10 cellular contexts compared by ENCODE assay signal in genomic region chr19:3762130-3762473, GRCh38. TPM values are rescaled to one million over a fixed set of nuclear protein-coding genes. Genes with fewer than 3 reads are reported as not detected.
DNase-seq lines count a peak whose midpoint lies in the region; ATAC-seq and TF ChIP-seq lines count a peak whose summit lies in the region.
"Had no signal": no experiment of that assay in that cellular context is flagged by ENCODE, and none has a peak within 500 bp of the region (broad histone marks: within the 10 kb centered on the region; RNA-seq: fewer than 3 reads in every experiment).

No MANE protein-coding gene starts in this region.

- peaks cover 6 to 14% of the 10 kb centered on the region in 2 experiments; a peak in 2 of 4 replicates for H3K4me1 ChIP-seq in HCT116 (ENCODE audit: control insufficient read depth in 1 of 2, insufficient read depth in 2 of 2, low read length in 2 of 2)
- peaks cover 12 to 29% (median 23%) of the 10 kb centered on the region in 3 donors for H3K4me1 ChIP-seq in skeletal muscle tissue (ENCODE audit: control insufficient read depth in 3 of 3, insufficient read depth in 3 of 3, low read length in 3 of 3)

- H4K20me1 ChIP-seq in HCT116 (ENCODE audit: insufficient read depth): no peaks in the 10 kb centered on the region

- TF ChIP-seq CTCF in HCT116 (IDR thresholded peaks at IDR 0.05 in 2 of 3, conservative IDR thresholded peaks at IDR 0.05 in 1 of 3; ENCODE audit: borderline replicate concordance in 1 of 3, insufficient read depth in 1 of 3, low read depth in 2 of 3, low read length in 2 of 3) (no peak), WI38 (IDR thresholded peaks at IDR 0.05; ENCODE audit: low read depth, low read length) (no peak), glutamatergic neuron (IDR thresholded peaks at IDR 0.05; ENCODE audit: partially characterized antibody, unreplicated experiment) (no peak)

- H3K4me1 Mint-ChIP-seq in glutamatergic neuron (ENCODE audit: low read depth, unreplicated experiment): no peaks in the 10 kb centered on the region

- CTCF ChIA-PET in HCT116 (lab: Charles Lee): interaction anchor here (0.6 to 2.4 kb wide), 13 partner anchors 15 to 446 kb away, joined by 3 to 20 read pairs (median 4); no protein-coding TSS in a partner anchor

- H3K79me2 ChIP-seq in HCT116 (ENCODE audit: insufficient read depth, low read length): peaks cover 32% of the 10 kb centered on the region

- H3K27ac ChIP-seq in HCT116 (ENCODE audit: low read depth, low read length) (peak overlapping the region; percentile 93), skeletal muscle tissue (ENCODE audit: low read depth, low read length) (peak overlapping the region; percentile 99)

- intact Hi-C loops in HCT116 (cut with micrococcal nuclease): loop anchor here (1.0 to 5.0 kb wide), 2 partner anchors 34 to 60 kb away; no protein-coding TSS in a partner anchor

- RAD21 ChIA-PET in HCT116 (lab: Charles Lee; ENCODE audit: low non-redundant PET in 1 of 2, low total read pairs in 2 of 2, uncharacterized antibody in 2 of 2, unreplicated experiment in 2 of 2): interaction anchor here in 1 of 2 experiments (1.0 kb wide), 1 partner anchor 86 kb away, joined by 3 read pairs; no protein-coding TSS in a partner anchor

- no peak for TF ChIP-seq RAD21 in HCT116 (IDR thresholded peaks at IDR 0.05; ENCODE audit: low read depth)

- no peak for ATAC-seq in HCT116
- no peak for ATAC-seq in GM19455 (IDR thresholded peaks at IDR 0.05; ENCODE audit: unreplicated experiment)

- no peaks in the 10 kb centered on the region for H3K36me3 Mint-ChIP-seq in glutamatergic neuron (ENCODE audit: unreplicated experiment)

- H3K9me3 Mint-ChIP-seq in glutamatergic neuron (ENCODE audit: unreplicated experiment): peaks cover 15% of the 10 kb centered on the region

- POLR2A ChIA-PET in HCT116 (lab: Charles Lee): interaction anchor here (0.8 to 2.2 kb wide), 13 partner anchors 9 to 486 kb away, joined by 3 to 10 read pairs (median 5); partner anchors contain the start of genes EEF2 and TJP3

- peak overlapping the region; percentile 62 for H2AFZ ChIP-seq in HCT116 (ENCODE audit: low read depth, low read length, poor library complexity, severe bottlenecking)

- no peaks in the 10 kb centered on the region for H3K9me2 ChIP-seq in HCT116 (ENCODE audit: insufficient read depth)

- H3K9me3 ChIP-seq in HCT116 (ENCODE audit: control insufficient read depth in 1 of 2, insufficient read depth in 1 of 2, low read depth in 1 of 2, low read length in 2 of 2): no peaks in the 10 kb centered on the region
- H3K9me3 ChIP-seq in skeletal muscle tissue (ENCODE audit: control insufficient read depth in 3 of 3, low read length in 3 of 3): no peaks in the 10 kb centered on the region

- H3K27me3 Mint-ChIP-seq in glutamatergic neuron (ENCODE audit: unreplicated experiment): peaks cover 9% of the 10 kb centered on the region

- H3K4me3 ChIP-seq in HCT116 (replicated peaks in 1 of 2; ENCODE audit: low read depth in 1 of 2, low read length in 2 of 2) (peak overlapping the region; percentile 77 to 99), WI38 (ENCODE audit: low read depth, low read length) (peak overlapping the region; percentile 91), skeletal muscle tissue (ENCODE audit: low read length in 3 of 3) (peak overlapping the region; percentile 96 to 98 (median 97))

- H3K4me3 Mint-ChIP-seq in glutamatergic neuron (ENCODE audit: unreplicated experiment): peak overlapping the region; percentile 99

- peaks cover 2 to 14% of the 10 kb centered on the region in 2 experiments; a peak in 2 of 4 replicates for H3K36me3 ChIP-seq in HCT116 (ENCODE audit: control insufficient read depth in 1 of 2, insufficient read depth in 2 of 2, low read length in 2 of 2)
- peaks cover 12 to 30% (median 23%) of the 10 kb centered on the region in 3 donors for H3K36me3 ChIP-seq in skeletal muscle tissue (ENCODE audit: control insufficient read depth in 3 of 3, insufficient read depth in 3 of 3, low read length in 3 of 3)

- H3K9ac ChIP-seq in HCT116 (ENCODE audit: low read length) (peak overlapping the region; percentile 85), skeletal muscle tissue (ENCODE audit: low read depth in 1 of 3, low read length in 3 of 3) (peak overlapping the region in 2 of 3 donors; percentile 97 to 99)

- H3K27me3 ChIP-seq in HCT116 (ENCODE audit: insufficient read depth, low read length) (no peaks in the 10 kb centered on the region), skeletal muscle tissue (ENCODE audit: control insufficient read depth in 3 of 3, insufficient read depth in 3 of 3, low read length in 3 of 3) (no peaks in the 10 kb centered on the region)

- no TSS peak for BruUV-seq in HCT116 (replicated peaks; lab: Mats Ljungman, UMichigan)

- peak overlapping the region; percentile 88 for H3K27ac Mint-ChIP-seq in glutamatergic neuron (ENCODE audit: unreplicated experiment)

- no peak for TF ChIP-seq POLR2A in HCT116 (IDR thresholded peaks at IDR 0.05; ENCODE audit: borderline replicate concordance, extremely low read depth, insufficient read depth, insufficient read length)

- no peak for DNase-seq in HCT116 (ENCODE audit: low read depth, low spot score)
- no peak for DNase-seq in glutamatergic neuron
- no peak for DNase-seq in amniotic stem cell (lab: John Stamatoyannopoulos, UW)
- no peak for DNase-seq in HK-2 (ENCODE audit: unreplicated experiment)
- no peak for DNase-seq in GM19240 (ENCODE audit: insufficient read length, low spot score)

- H3K4me2 ChIP-seq in HCT116 (ENCODE audit: low read length): peak overlapping the region; percentile 86

TF ChIP-seq in HCT116, 20 proteins besides CTCF, POLR2A, EP300 and RAD21:
- TF ChIP-seq SP1 (IDR thresholded peaks at IDR 0.05; ENCODE audit: low read depth) (no peak), TCF7L2 (IDR thresholded peaks at IDR 0.05; ENCODE audit: borderline replicate concordance, extremely low read depth, insufficient read depth, insufficient read length) (no peak), EZH2phosphoT487 (IDR thresholded peaks at IDR 0.05; ENCODE audit: borderline replicate concordance) (no peak), ZFX (IDR thresholded peaks at IDR 0.05) (no peak), REST (IDR thresholded peaks at IDR 0.05; ENCODE audit: low read depth) (no peak), POLR2AphosphoS5 (IDR thresholded peaks at IDR 0.05; ENCODE audit: low read depth, low read length) (no peak), FOSL1 (IDR thresholded peaks at IDR 0.05; ENCODE audit: low read depth) (no peak), ZNF274 (IDR thresholded peaks at IDR 0.05; ENCODE audit: low read depth, low read length) (no peak)

RNA-seq across cellular contexts. Expression of gene MRPL54, which starts 0.4 kb away (rescaled TPM):
- total RNA-seq in HCT116 (2021; ENCODE audit: unreplicated experiment) (67.1 TPM), glutamatergic neuron (ENCODE audit: unreplicated experiment) (33.0 TPM), skeletal muscle tissue (34.4 TPM)
- polyA plus RNA-seq in HCT116 (2012): 60.6 and 78.4 TPM in 2 replicates

RNA-seq across cellular contexts. Expression of gene APBA3, which starts 0.6 kb away (rescaled TPM):
- 29.5 TPM for total RNA-seq in HCT116 (2021; ENCODE audit: unreplicated experiment)
- 21.5 and 25.0 TPM in 2 replicates for polyA plus RNA-seq in HCT116 (2012)
- total RNA-seq in glutamatergic neuron (ENCODE audit: unreplicated experiment): 23.3 TPM
- total RNA-seq in skeletal muscle tissue: 9.4 TPM

RNA-seq across cellular contexts. Expression of gene RAX2, which starts 9.9 kb away (rescaled TPM):
- total RNA-seq in HCT116 (2021; ENCODE audit: unreplicated experiment) (not detected), glutamatergic neuron (ENCODE audit: unreplicated experiment) (not detected), skeletal muscle tissue (not detected)
- polyA plus RNA-seq in HCT116 (2012): 0.03 TPM in 1 of 2 replicates, not detected in the other
- total RNA-seq: dermis microvascular lymphatic vessel endothelial cell, NCI-H460 had no signal

RNA-seq across cellular contexts. Expression of gene MATK, which starts 24.1 kb away (rescaled TPM):
- not detected for total RNA-seq in HCT116 (2021; ENCODE audit: unreplicated experiment)
- not detected in 2 replicates for polyA plus RNA-seq in HCT116 (2012)
- not detected for total RNA-seq in glutamatergic neuron (ENCODE audit: unreplicated experiment)
- 0.52 TPM for total RNA-seq in skeletal muscle tissue
- total RNA-seq: NCI-H460 had no signal

RNA-seq across cellular contexts. Expression of gene TJP3, which starts 53.9 kb away (rescaled TPM):
- total RNA-seq in HCT116 (2021; ENCODE audit: unreplicated experiment): 69.6 TPM
- 90.9 and 95.6 TPM in 2 replicates for polyA plus RNA-seq in HCT116 (2012)
- 3.1 TPM for total RNA-seq in glutamatergic neuron (ENCODE audit: unreplicated experiment)
- not detected for total RNA-seq in skeletal muscle tissue
